In the genomic region with DNA sequence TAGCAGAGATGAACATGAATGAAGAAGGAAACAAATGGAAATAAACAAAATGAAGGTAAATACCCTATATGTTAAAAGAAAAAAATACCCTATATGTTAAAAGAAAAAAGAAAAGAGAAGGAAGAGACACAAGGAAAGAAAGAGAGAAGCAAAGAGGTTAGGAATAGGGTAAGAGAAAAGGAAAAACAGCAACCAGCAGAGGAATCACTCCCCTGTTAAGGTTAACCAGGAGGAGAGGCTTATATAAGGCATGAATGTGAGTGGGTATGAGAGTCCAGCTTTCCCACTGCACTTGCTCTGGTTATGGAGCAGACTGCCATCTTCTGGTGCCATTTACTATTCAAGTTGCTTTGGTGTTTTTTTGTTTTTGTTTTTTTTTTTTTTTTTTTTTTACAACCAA, we compare ENCODE assay signal across 1 cellular context.
TF ChIP-seq lines count a peak whose summit lies in the region.

No MANE protein-coding gene starts in this region.

TF ChIP-seq in endothelial cell of umbilical vein, 7 proteins besides CTCF, POLR2A, EP300 and RAD21:
- TF ChIP-seq FOS (IDR thresholded peaks at IDR 0.05; ENCODE audit: borderline replicate concordance, insufficient read depth, low read length): no peak
- TF ChIP-seq GATA2 (IDR thresholded peaks at IDR 0.05; ENCODE audit: insufficient read depth, insufficient read length, low read depth, low read length): no peak
- no peak for TF ChIP-seq MYC (IDR thresholded peaks at IDR 0.05; ENCODE audit: low read depth, low read length)
- no peak for TF ChIP-seq POLR2AphosphoS5 (IDR thresholded peaks at IDR 0.05; ENCODE audit: insufficient read depth, low read depth, low read length)
- no peak for TF ChIP-seq JUN (IDR thresholded peaks at IDR 0.05; ENCODE audit: borderline replicate concordance, insufficient read depth, insufficient read length, low read depth)
- no peak for TF ChIP-seq EZH2 (IDR thresholded peaks at IDR 0.05; ENCODE audit: borderline replicate concordance, low read depth, low read length, severe bottlenecking)
- TF ChIP-seq, protein P1, sequence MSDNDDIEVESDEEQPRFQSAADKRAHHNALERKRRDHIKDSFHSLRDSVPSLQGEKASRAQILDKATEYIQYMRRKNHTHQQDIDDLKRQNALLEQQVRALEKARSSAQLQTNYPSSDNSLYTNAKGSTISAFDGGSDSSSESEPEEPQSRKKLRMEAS (IDR thresholded peaks at IDR 0.05; ENCODE audit: insufficient read depth, insufficient read length): no peak
